In the genomic region with DNA sequence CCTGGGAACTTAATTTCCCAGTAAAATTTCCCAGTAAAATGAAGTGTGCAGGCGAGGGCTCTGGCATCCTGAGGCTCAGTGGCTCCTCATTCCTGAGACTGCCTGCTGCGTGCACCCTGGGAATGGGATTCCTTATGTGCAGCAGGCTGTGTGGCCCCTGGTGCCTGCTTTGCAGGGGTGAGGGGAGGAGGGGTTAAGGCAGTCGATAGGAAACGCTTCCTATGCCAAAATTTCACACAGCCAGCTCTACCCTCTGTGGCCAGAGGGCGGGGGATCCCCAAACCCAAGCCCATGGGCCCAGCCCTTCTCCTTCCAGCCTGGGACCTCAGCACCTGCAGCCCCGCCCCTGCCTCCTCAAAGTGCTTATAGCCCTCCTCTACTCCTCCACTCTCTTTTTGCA, we compare ENCODE assay signal across 25 cellular contexts. TPM values are rescaled to one million over a fixed set of nuclear protein-coding genes. Genes with fewer than 3 reads are reported as not detected.
"Had no signal": no experiment of that assay in that cellular context is flagged by ENCODE, and none has a peak within 500 bp of the region (broad histone marks: within the 10 kb centered on the region; RNA-seq: fewer than 3 reads in every experiment).

No MANE protein-coding gene starts in this region.

- H3K27ac ChIP-seq: coronary artery, epithelial cell of prostate, heart left ventricle, ovary, psoas muscle, right atrium auricular region, stomach, suprapubic skin, tibial nerve, WERI-Rb-1 had no signal

- H3K36me3 ChIP-seq: ovary, right atrium auricular region had no signal

- H3K4me1 ChIP-seq: heart left ventricle, right atrium auricular region, stomach, tibial nerve had no signal

- H3K27me3 ChIP-seq: heart left ventricle, ovary, right atrium auricular region, stomach, suprapubic skin, tibial nerve had no signal

- H3K9me3 ChIP-seq: heart left ventricle, ovary, psoas muscle, right atrium auricular region, stomach, suprapubic skin, tibial nerve had no signal

- ATAC-seq: heart left ventricle, left cardiac atrium, natural killer cell, psoas muscle had no signal

- H3K4me3 ChIP-seq: coronary artery, heart left ventricle, ovary, psoas muscle, right atrium auricular region, stomach, suprapubic skin, tibial nerve had no signal

- DNase-seq: activated naive CD4-positive, alpha-beta T cell; activated T-cell treated with anti-CD3 and anti-CD28 coated beads, Interleukin-2, amount 50 U/mL, for 24 hours; amniotic stem cell; cerebellar nuclear complex; left cardiac atrium; midbrain; natural killer cell; ovary; psoas muscle; stimulated activated CD4-positive, alpha-beta T cell treated with anti-CD3 and anti-CD28 coated beads, Interleukin-4, amount 100 ng/mL, for 4 hours; stomach; WERI-Rb-1 had no signal

- FAIRE-seq: bronchial epithelial cell, islet of Langerhans, TTC549 had no signal

RNA-seq across cellular contexts. Expression of a gene that starts 12.1 kb away (rescaled TPM):
- total RNA-seq: urinary bladder had no signal

RNA-seq across cellular contexts. Expression of a gene that starts 38.6 kb away (rescaled TPM):
- total RNA-seq: activated T-helper 2 cell treated with anti-CD3 and anti-CD28 coated beads, Interferon-gamma antibody, Interleukin-2, Interleukin-4, amounts not matched to agents 10 μg/mL and 5 μg/mL and 100 μg/mL, durations not matched to agents 14 hours and 24 hours and 36 hours; fibroblast of villous mesenchyme; heart left ventricle; liver; stomach; suprapubic skin had no signal
